Comparison of ENCODE assay signal across 17 cellular contexts in genomic region chr20:35571566-35571965, GRCh38. TPM values are rescaled to one million over a fixed set of nuclear protein-coding genes. Genes with fewer than 3 reads are reported as not detected.
A peak's percentile ranks its signal among the peaks of the same experiment; 100 is the strongest.
DNase-seq lines count a peak whose midpoint lies in the region; ATAC-seq and TF ChIP-seq lines count a peak whose summit lies in the region.
"Had no signal": no experiment of that assay in that cellular context is flagged by ENCODE, and none has a peak within 500 bp of the region (broad histone marks: within the 10 kb centered on the region; RNA-seq: fewer than 3 reads in every experiment).

No MANE protein-coding gene starts in this region.

- H3K27ac ChIP-seq in testis = no peak overlapping the region
- H3K27ac ChIP-seq: BLaER1 treated with 17β-estradiol and CSF1 and Interleukin-3, amounts not matched to agents 10 nM and 100 nM had no signal

- no peak for TF ChIP-seq CTCF in testis (IDR thresholded peaks at IDR 0.05)

- H3K4me1 ChIP-seq in testis = no peaks in the 10 kb centered on the region

- intact Hi-C loops in testis (cut with DNase I; ENCODE audit: low total_unique reads) = no loop called here

- ATAC-seq in HG02571 (IDR thresholded peaks at IDR 0.05; ENCODE audit: unreplicated experiment) = no peak
- ATAC-seq: GM12878, HCT116 had no signal

- H3K9me3 ChIP-seq in testis = no peaks in the 10 kb centered on the region

- H3K4me3 ChIP-seq in testis = no peak overlapping the region
- H3K4me3 ChIP-seq: BLaER1 treated with 17β-estradiol and CSF1 and Interleukin-3, amounts not matched to agents 10 nM and 100 nM; GM12878 had no signal

- peak; percentile 25 for DNase-seq in NCI-H146 (lab: John Stamatoyannopoulos, UW)
- no peak for DNase-seq in NCI-H146 treated with DMSO at 0.1 percent for 48 hours (lab: John Stamatoyannopoulos, UW; ENCODE audit: unreplicated experiment)
- DNase-seq in NCI-H69 (lab: John Stamatoyannopoulos, UW) = peak; percentile 19
- peak; percentile 52 for DNase-seq in myocyte (ENCODE audit: low read depth)
- DNase-seq in activated effector memory CD4-positive, alpha-beta T cell treated with Interleukin-2 at 50 U/mL for 16 hours = no peak
- DNase-seq in testis = no peak
- DNase-seq: 8988T; CD4-positive, CD25-positive, alpha-beta regulatory T cell; DMS79 had no signal

- TF ChIP-seq POLR2A in testis (IDR thresholded peaks at IDR 0.05) = no peak

- no peaks in the 10 kb centered on the region for H3K27me3 ChIP-seq in testis
- H3K27me3 ChIP-seq: BLaER1 treated with 17β-estradiol and CSF1 and Interleukin-3, amounts not matched to agents 10 nM and 100 nM had no signal

- H3K36me3 ChIP-seq in testis (ENCODE audit: low read depth, missing control alignments) = no peaks in the 10 kb centered on the region

RNA-seq across cellular contexts. Expression of gene ERGIC3, which starts 29.7 kb away (rescaled TPM):
- total RNA-seq in myocyte = 169 and 210 TPM in 2 replicates
- polyA plus RNA-seq in myocyte (2012) = 335 TPM
- total RNA-seq in testis = 100 to 1,000 TPM; 337 to 338 TPM
- polyA plus RNA-seq in testis (ENCODE audit: insufficient read depth, low read depth, low replicate concordance) = 493 TPM

RNA-seq across cellular contexts. Expression of gene C20orf173, which starts 42.1 kb away (rescaled TPM):
- total RNA-seq in myocyte (not detected in 2 replicates), testis (10 to 100 TPM in 1 of 2 donors, 1 to 10 TPM in 1; 8.5 to 17.3 TPM)
- not detected for polyA plus RNA-seq in myocyte (2012)
- 47.2 TPM for polyA plus RNA-seq in testis (ENCODE audit: insufficient read depth, low read depth, low replicate concordance)
- total RNA-seq: CD4-positive, CD25-positive, alpha-beta regulatory T cell; G401; GM12878; H4; HT-29 had no signal
- polyA plus RNA-seq: CD4-positive, CD25-positive, alpha-beta regulatory T cell; GM12878; IgD-negative memory B cell had no signal

RNA-seq across cellular contexts. Expression of gene SPAG4, which starts 44.1 kb away (rescaled TPM):
- total RNA-seq in myocyte (1.2 and 5.5 TPM in 2 replicates), testis (10 to 100 TPM; 21.6 to 49.0 TPM)
- 13.4 TPM for polyA plus RNA-seq in myocyte (2012)
- 39.0 TPM for polyA plus RNA-seq in testis (ENCODE audit: insufficient read depth, low read depth, low replicate concordance)

Comparison
In these comparisons a context has a peak if more than half of its experiments do, and no peak if none do; other contexts are left out.
1. DNase-seq: peak in NCI-H146 (single experiment), NCI-H69 (single experiment) and myocyte (single experiment); none in NCI-H146 treated with DMSO at 0.1 percent for 48 hours (single experiment), activated effector memory CD4-positive, alpha-beta T cell treated with Interleukin-2 at 50 U/mL for 16 hours (single experiment) and testis (single experiment).